8 cellular contexts compared by ENCODE assay signal in genomic region chr18:657311-657997, GRCh38.
DNase-seq lines count a peak whose midpoint lies in the region; ATAC-seq lines count a peak whose summit lies in the region.

TSS of gene TYMS (plus strand) at chr18:657653. CDS start at chr18:657743, 90 bp downstream.

- H3K4me1 ChIP-seq in iPS-15b (ENCODE audit: control insufficient read depth, insufficient read depth, low read length) = peaks cover 2% of the 10 kb centered on the region

- peak; percentile 38 for DNase-seq in activated naive CD4-positive, alpha-beta T cell treated with Interleukin-2 at 50 U/mL for 16 hours
- no peak for DNase-seq in activated naive CD4-positive, alpha-beta T cell (lab: John Stamatoyannopoulos, UW)
- peak; percentile 74 for DNase-seq in NAMALWA (ENCODE audit: low spot score)
- peak; percentile 84 for DNase-seq in SIG-M5 treated with dmso at 0.1 percent for 504 hours (lab: John Stamatoyannopoulos, UW; ENCODE audit: unreplicated experiment)
- DNase-seq in astrocyte of the hippocampus (ENCODE audit: low read depth, low spot score) = peak; percentile 78

- peak within 1 kb of the TSS in 18 of 21 experiments; percentile 2 to 74 (median 45) for H3K27ac ChIP-seq in skin epidermis

- H3K36me3 ChIP-seq in iPS-15b (ENCODE audit: control insufficient read depth, insufficient read depth, low read length) = peaks cover 14% of the 10 kb centered on the region

- H3K9me3 ChIP-seq in iPS-15b (ENCODE audit: control insufficient read depth, insufficient read depth, low read length) = no peaks in the 10 kb centered on the region

- peak; percentile 54 for ATAC-seq in HG02678 (IDR thresholded peaks at IDR 0.05; ENCODE audit: unreplicated experiment)

- H3K27me3 ChIP-seq in iPS-15b (ENCODE audit: control insufficient read depth, insufficient read depth, low read length) = no peaks in the 10 kb centered on the region

- H3K4me3 ChIP-seq in iPS-15b (ENCODE audit: low read depth, low read length) (peak within 1 kb of the TSS; percentile 85), skin epidermis (peak within 1 kb of the TSS; percentile 60 to 86 (median 74))

- peak within 1 kb of the TSS; percentile 87 for H3K9ac ChIP-seq in iPS-15b (ENCODE audit: low read depth, low read length)

Comparison
In these comparisons a context has a peak if more than half of its experiments do, and no peak if none do; other contexts are left out.
1. DNase-seq: peak in activated naive CD4-positive, alpha-beta T cell treated with Interleukin-2 at 50 U/mL for 16 hours (single experiment), NAMALWA (single experiment), SIG-M5 treated with dmso at 0.1 percent for 504 hours (single experiment) and astrocyte of the hippocampus (single experiment); none in activated naive CD4-positive, alpha-beta T cell (0 of 4).